ENCODE assay signal across 15 cellular contexts in the genomic region with DNA sequence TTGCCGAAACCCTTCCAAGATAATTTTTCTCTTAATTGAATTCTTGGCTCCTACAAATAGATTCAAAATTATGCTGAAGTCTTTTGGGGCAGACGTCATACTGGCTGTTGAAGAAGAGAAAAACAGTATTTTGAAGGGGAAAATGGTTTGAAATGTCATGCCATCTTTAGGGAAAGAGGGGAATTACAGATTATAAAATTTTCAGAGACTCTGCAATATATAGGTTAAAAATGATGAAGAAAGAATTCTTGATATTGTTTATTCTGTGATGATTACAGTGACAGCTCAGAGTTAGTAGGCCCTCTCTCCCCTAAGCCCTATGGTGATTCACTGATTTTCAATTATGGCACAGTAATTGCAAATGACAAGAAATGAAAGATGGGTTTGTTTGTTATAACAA.
DNase-seq lines count a peak whose midpoint lies in the region; ATAC-seq, FAIRE-seq and TF ChIP-seq lines count a peak whose summit lies in the region.
"Had no signal": no experiment of that assay in that cellular context is flagged by ENCODE, and none has a peak within 500 bp of the region (broad histone marks: within the 10 kb centered on the region; RNA-seq: fewer than 3 reads in every experiment).

No MANE protein-coding gene starts in this region.

- H3K4me3 Mint-ChIP-seq in astrocyte (ENCODE audit: unreplicated experiment) = no peak overlapping the region
- no peak overlapping the region for H3K4me3 Mint-ChIP-seq in activated T-helper 17 cell treated with anti-CD3 and anti-CD28 coated beads, Interleukin-2, amount 50 U/mL, for 72 hours
- H3K4me3 Mint-ChIP-seq: activated CD8-positive, alpha-beta T cell treated with anti-CD3 and anti-CD28 coated beads for 36 hours; activated naive CD8-positive, alpha-beta T cell treated with anti-CD3 and anti-CD28 coated beads, Interleukin-2, amount 50 U/mL, for 24 hours; IgD-negative memory B cell had no signal

- H3K79me2 ChIP-seq in astrocyte (ENCODE audit: insufficient read depth, low read length) = no peaks in the 10 kb centered on the region

- H3K4me2 ChIP-seq in astrocyte (ENCODE audit: low read length) = no peak overlapping the region

- no peaks in the 10 kb centered on the region for H3K36me3 ChIP-seq in astrocyte (ENCODE audit: insufficient read depth, low read length)

- H4K20me1 ChIP-seq in astrocyte (ENCODE audit: insufficient read depth, low read length) = no peaks in the 10 kb centered on the region

- CTCF ChIA-PET in AG04450 (lab: Charles Lee) = interaction anchor here (0.5 to 1.3 kb wide), 3 partner anchors 10 to 965 kb away, joined by 3 read pairs; no protein-coding TSS in a partner anchor

- H3K4me3 ChIP-seq in AG04450 (ENCODE audit: low read depth, low read length) = no peak overlapping the region
- H3K4me3 ChIP-seq in astrocyte (ENCODE audit: insufficient read depth, low read depth, low read length) = no peak overlapping the region
- H3K4me3 ChIP-seq: psoas muscle had no signal

- POLR2A ChIA-PET in AG04450 (lab: Yijun Ruan, JAX) = interaction anchor here (0.5 kb wide), 1 partner anchor 120 kb away, joined by 4 read pairs; no protein-coding TSS in a partner anchor

- peaks cover 5% of the 10 kb centered on the region for H3K27me3 ChIP-seq in AG04450 (ENCODE audit: control insufficient read depth, insufficient read depth, low read length)
- no peaks in the 10 kb centered on the region for H3K27me3 ChIP-seq in astrocyte (ENCODE audit: insufficient read depth, low read length)

- no peak overlapping the region for H3K9ac ChIP-seq in astrocyte (ENCODE audit: low read length)

- no peaks in the 10 kb centered on the region for H3K4me1 Mint-ChIP-seq in astrocyte (ENCODE audit: low read depth, unreplicated experiment)
- H3K4me1 Mint-ChIP-seq in activated T-helper 17 cell treated with anti-CD3 and anti-CD28 coated beads, Interleukin-2, amount 50 U/mL, for 72 hours = no peaks in the 10 kb centered on the region
- H3K4me1 Mint-ChIP-seq: activated naive CD8-positive, alpha-beta T cell treated with anti-CD3 and anti-CD28 coated beads, Interleukin-2, amount 50 U/mL, for 24 hours; IgD-negative memory B cell had no signal

- no peak overlapping the region for H3K27ac Mint-ChIP-seq in astrocyte (ENCODE audit: unreplicated experiment)
- H3K27ac Mint-ChIP-seq in activated T-helper 17 cell treated with anti-CD3 and anti-CD28 coated beads, Interleukin-2, amount 50 U/mL, for 72 hours = no peak overlapping the region
- H3K27ac Mint-ChIP-seq: activated CD8-positive, alpha-beta T cell treated with anti-CD3 and anti-CD28 coated beads for 36 hours; activated naive CD8-positive, alpha-beta T cell treated with anti-CD3 and anti-CD28 coated beads, Interleukin-2, amount 50 U/mL, for 24 hours; IgD-negative memory B cell had no signal

- peaks cover 2% of the 10 kb centered on the region for H3K9me3 Mint-ChIP-seq in astrocyte (ENCODE audit: unreplicated experiment)
- no peaks in the 10 kb centered on the region for H3K9me3 Mint-ChIP-seq in activated T-helper 17 cell treated with anti-CD3 and anti-CD28 coated beads, Interleukin-2, amount 50 U/mL, for 72 hours
- H3K9me3 Mint-ChIP-seq: activated CD8-positive, alpha-beta T cell treated with anti-CD3 and anti-CD28 coated beads for 36 hours; activated naive CD8-positive, alpha-beta T cell treated with anti-CD3 and anti-CD28 coated beads, Interleukin-2, amount 50 U/mL, for 24 hours; IgD-negative memory B cell had no signal

- no peaks in the 10 kb centered on the region for H3K36me3 Mint-ChIP-seq in astrocyte (ENCODE audit: low read depth, unreplicated experiment)
- no peaks in the 10 kb centered on the region for H3K36me3 Mint-ChIP-seq in activated T-helper 17 cell treated with anti-CD3 and anti-CD28 coated beads, Interleukin-2, amount 50 U/mL, for 72 hours (ENCODE audit: low read depth)
- H3K36me3 Mint-ChIP-seq: IgD-negative memory B cell had no signal

- no peaks in the 10 kb centered on the region for H3K27me3 Mint-ChIP-seq in astrocyte (ENCODE audit: low read depth, unreplicated experiment)
- peaks cover 13% of the 10 kb centered on the region for H3K27me3 Mint-ChIP-seq in activated T-helper 17 cell treated with anti-CD3 and anti-CD28 coated beads, Interleukin-2, amount 50 U/mL, for 72 hours

- no peak overlapping the region for H2AFZ ChIP-seq in astrocyte (ENCODE audit: low read depth, low read length)

- no peaks in the 10 kb centered on the region for H3K9me3 ChIP-seq in AG04450 (ENCODE audit: control insufficient read depth, insufficient read depth, low read length)
- H3K9me3 ChIP-seq in astrocyte (ENCODE audit: insufficient read depth, low read depth, low read length) = no peaks in the 10 kb centered on the region
- H3K9me3 ChIP-seq: psoas muscle had no signal

- peak; percentile 34; the same call in 1 of the 2 replicates for TF ChIP-seq CTCF in AG04450 (IDR thresholded peaks at IDR 0.05; ENCODE audit: low read depth, low read length)
- peak; percentile 15 for TF ChIP-seq CTCF in astrocyte (IDR thresholded peaks at IDR 0.05; ENCODE audit: insufficient read depth, low read depth, low read length)

- peak; percentile 50 for FAIRE-seq in astrocyte (lab: Jason Lieb, UNC)

- DNase-seq in AG04450 (ENCODE audit: low read depth, low spot score) (no peak), HPDE6-E6E7 (ENCODE audit: extremely low spot score) (peak; percentile 7), astrocyte (ENCODE audit: low read depth) (no peak), iris pigment epithelial cell (ENCODE audit: low read depth) (peak; percentile 24), NCI-H1092 treated with DMSO at 0.1 percent for 48 hours (lab: John Stamatoyannopoulos, UW) (no peak), occipital lobe (lab: John Stamatoyannopoulos, UW) (no peak)
- DNase-seq: activated CD8-positive, alpha-beta T cell treated with anti-CD3 and anti-CD28 coated beads for 36 hours; activated naive CD8-positive, alpha-beta T cell treated with anti-CD3 and anti-CD28 coated beads, Interleukin-2, amount 50 U/mL, for 24 hours; left cardiac atrium; NCI-H345; psoas muscle; T-helper 1 cell had no signal

- H3K27ac ChIP-seq in AG04450 (ENCODE audit: low read depth, low read length) (no peak overlapping the region), astrocyte (ENCODE audit: low read depth, low read length) (no peak overlapping the region)
- H3K27ac ChIP-seq: psoas muscle had no signal

- peaks cover 6% of the 10 kb centered on the region for H3K4me1 ChIP-seq in astrocyte (ENCODE audit: insufficient read depth, low read length)
- H3K4me1 ChIP-seq: psoas muscle had no signal

- ATAC-seq in activated T-helper 17 cell treated with anti-CD3 and anti-CD28 coated beads, Interleukin-2, amount 50 U/mL, for 72 hours (replicated peaks) = no peak
- ATAC-seq in HG03442 (IDR thresholded peaks at IDR 0.05; ENCODE audit: unreplicated experiment) = no peak
- ATAC-seq: activated CD8-positive, alpha-beta T cell treated with anti-CD3 and anti-CD28 coated beads for 36 hours; activated naive CD8-positive, alpha-beta T cell treated with anti-CD3 and anti-CD28 coated beads, Interleukin-2, amount 50 U/mL, for 24 hours; psoas muscle had no signal

Comparison
In these comparisons a context has a peak if more than half of its experiments do, and no peak if none do; other contexts are left out.
1. DNase-seq: peak in HPDE6-E6E7 (single experiment) and iris pigment epithelial cell (single experiment); none in AG04450 (single experiment), astrocyte (single experiment), NCI-H1092 treated with DMSO at 0.1 percent for 48 hours (single experiment) and occipital lobe (single experiment).